Comparison of ENCODE assay signal across 17 cellular contexts in genomic region chr14:105530446-105531087, GRCh38. TPM values are rescaled to one million over a fixed set of nuclear protein-coding genes. Genes with fewer than 3 reads are reported as not detected.
DNase-seq lines count a peak whose midpoint lies in the region; ATAC-seq and TF ChIP-seq lines count a peak whose summit lies in the region.
"Had no signal": no experiment of that assay in that cellular context is flagged by ENCODE, and none has a peak within 500 bp of the region (broad histone marks: within the 10 kb centered on the region; RNA-seq: fewer than 3 reads in every experiment).

No MANE protein-coding gene starts in this region.

- WGBS in spleen, 5 donors: 75 to 89% (median 83%) methylated on average over 9 to 13 of the region's 13 CpGs
- 82 to 85% methylated on average over 7 to 10 of the region's 13 CpGs for WGBS in upper lobe of left lung, 2 donors

- H3K36me3 ChIP-seq in OCI-LY7 (ENCODE audit: insufficient read depth, low read length) (no peaks in the 10 kb centered on the region), spleen (no peaks in the 10 kb centered on the region), breast epithelium (no peaks in the 10 kb centered on the region), upper lobe of left lung (no peaks in the 10 kb centered on the region)
- H3K36me3 ChIP-seq: colonic mucosa, left ventricle myocardium inferior, MG63 had no signal

- no TSS peak for BruUV-seq in OCI-LY7 (replicated peaks; lab: Mats Ljungman, UMichigan)

- H3K79me2 ChIP-seq in OCI-LY7 (ENCODE audit: insufficient read depth, low read depth, low read length): no peaks in the 10 kb centered on the region

- TF ChIP-seq CTCF in OCI-LY7 (conservative IDR thresholded peaks at IDR 0.05; ENCODE audit: low read length) (no peak), spleen (IDR thresholded peaks at IDR 0.05 in 8 of 11, conservative IDR thresholded peaks at IDR 0.05 in 3 of 11) (no peak), breast epithelium (IDR thresholded peaks at IDR 0.05) (no peak), upper lobe of left lung (IDR thresholded peaks at IDR 0.05) (no peak)

- CTCF ChIA-PET in activated naive CD4-positive, alpha-beta T cell treated with anti-CD3 and anti-CD28 coated beads for 36 hours (lab: Charles Lee): no interaction called here
- CTCF ChIA-PET in OCI-LY7 (lab: Charles Lee; ENCODE audit: unreplicated experiment): no interaction called here

- peaks cover 3% of the 10 kb centered on the region for H3K27me3 Mint-ChIP-seq in activated naive CD4-positive, alpha-beta T cell treated with anti-CD3 and anti-CD28 coated beads for 36 hours (ENCODE audit: low read depth)
- peaks cover 50% of the 10 kb centered on the region for H3K27me3 Mint-ChIP-seq in central memory CD8-positive, alpha-beta T cell

- H3K4me1 ChIP-seq in OCI-LY7 (ENCODE audit: insufficient read depth, low read length, poor library complexity, severe bottlenecking) (peaks cover 47% of the 10 kb centered on the region), spleen (peaks cover 30 to 77% (median 61%) of the 10 kb centered on the region in 6 donors), breast epithelium (peaks cover 4 to 24% of the 10 kb centered on the region in 2 donors), upper lobe of left lung (peaks cover 34 to 47% (median 38%) of the 10 kb centered on the region in 4 donors)

- peak overlapping the region; percentile 79; the same call in 1 of the 2 replicates for H3K4me2 ChIP-seq in OCI-LY7 (ENCODE audit: low read length)

- H3K9me2 ChIP-seq in OCI-LY7 (ENCODE audit: insufficient read depth, low read length): no peaks in the 10 kb centered on the region

- H3K9me3 Mint-ChIP-seq in activated naive CD4-positive, alpha-beta T cell treated with anti-CD3 and anti-CD28 coated beads for 36 hours: no peaks in the 10 kb centered on the region
- H3K9me3 Mint-ChIP-seq in central memory CD8-positive, alpha-beta T cell: no peaks in the 10 kb centered on the region

- H3K27ac ChIP-seq in OCI-LY7 (ENCODE audit: low read depth, low read length, poor library complexity, severe bottlenecking) (no peak overlapping the region), spleen (peak overlapping the region in 6 of 8 donors; percentile 60 to 86 (median 80)), breast epithelium (no peak overlapping the region), upper lobe of left lung (peak overlapping the region in 1 of 4 donors; percentile 71)
- H3K27ac ChIP-seq: colonic mucosa, left ventricle myocardium inferior, tibial nerve had no signal

- H3K4me3 ChIP-seq in OCI-LY7 (ENCODE audit: low read depth, low read length, poor library complexity, severe bottlenecking): no peak overlapping the region
- H3K4me3 ChIP-seq in spleen: peak overlapping the region in 4 of 8 donors; percentile 46 to 80 (median 58)
- no peak overlapping the region for H3K4me3 ChIP-seq in breast epithelium
- no peak overlapping the region for H3K4me3 ChIP-seq in upper lobe of left lung
- H3K4me3 ChIP-seq: colonic mucosa, MG63 had no signal

- POLR2A ChIA-PET in OCI-LY7 (lab: Charles Lee): no interaction called here

- peak overlapping the region; percentile 67 for H3K4me3 Mint-ChIP-seq in activated naive CD4-positive, alpha-beta T cell treated with anti-CD3 and anti-CD28 coated beads for 36 hours
- H3K4me3 Mint-ChIP-seq in central memory CD8-positive, alpha-beta T cell: peak overlapping the region; percentile 16

- peaks cover 21% of the 10 kb centered on the region for H3K4me1 Mint-ChIP-seq in activated naive CD4-positive, alpha-beta T cell treated with anti-CD3 and anti-CD28 coated beads for 36 hours (ENCODE audit: low read depth)
- H3K4me1 Mint-ChIP-seq in central memory CD8-positive, alpha-beta T cell: peaks cover 10% of the 10 kb centered on the region

- H3K36me3 Mint-ChIP-seq in activated naive CD4-positive, alpha-beta T cell treated with anti-CD3 and anti-CD28 coated beads for 36 hours (ENCODE audit: low read depth): peaks cover 2% of the 10 kb centered on the region
- peaks cover 4% of the 10 kb centered on the region for H3K36me3 Mint-ChIP-seq in central memory CD8-positive, alpha-beta T cell (ENCODE audit: insufficient read depth)

- no peaks in the 10 kb centered on the region for H4K20me1 ChIP-seq in OCI-LY7 (ENCODE audit: insufficient read depth, low read length)

- H3K27me3 ChIP-seq in spleen (replicated peaks in 1 of 7): peaks cover 0 to 64% (median 24%) of the 10 kb centered on the region in 7 donors
- peaks cover 0 to 3% of the 10 kb centered on the region in 2 donors for H3K27me3 ChIP-seq in breast epithelium
- peaks cover 0 to 35% (median 19%) of the 10 kb centered on the region in 4 donors for H3K27me3 ChIP-seq in upper lobe of left lung
- H3K27me3 ChIP-seq: MG63 had no signal

- TF ChIP-seq EP300 in upper lobe of left lung (IDR thresholded peaks at IDR 0.05): no peak

- TF ChIP-seq POLR2A in spleen (IDR thresholded peaks at IDR 0.05) (no peak), breast epithelium (IDR thresholded peaks at IDR 0.05) (no peak), upper lobe of left lung (IDR thresholded peaks at IDR 0.05) (no peak)

- DNase-seq in activated naive CD4-positive, alpha-beta T cell treated with anti-CD3 and anti-CD28 coated beads for 36 hours: no peak
- DNase-seq in activated naive CD4-positive, alpha-beta T cell treated with anti-CD3 and anti-CD28 coated beads, Interleukin-2, amount 50 U/mL, for 16 hours: no peak
- no peak for DNase-seq in OCI-LY7 (ENCODE audit: low spot score)
- no peak for DNase-seq in central memory CD8-positive, alpha-beta T cell (ENCODE audit: low spot score in 2 of 2)
- no peak for DNase-seq in spleen
- no peak for DNase-seq in breast epithelium (ENCODE audit: low spot score in 2 of 2)
- no peak for DNase-seq in upper lobe of left lung
- no peak for DNase-seq in DMS79 (lab: John Stamatoyannopoulos, UW)
- DNase-seq: activated gamma-delta T cell, colonic mucosa, IMR-90, left ventricle myocardium inferior, MG63, NCI-H146, nucleus accumbens had no signal

- H2AFZ ChIP-seq in OCI-LY7 (ENCODE audit: low read length): no peak overlapping the region

- no peaks in the 10 kb centered on the region for H3K9me3 ChIP-seq in OCI-LY7 (ENCODE audit: low read length)
- no peaks in the 10 kb centered on the region for H3K9me3 ChIP-seq in spleen
- no peaks in the 10 kb centered on the region for H3K9me3 ChIP-seq in breast epithelium
- no peaks in the 10 kb centered on the region for H3K9me3 ChIP-seq in upper lobe of left lung
- H3K9me3 ChIP-seq: colonic mucosa, left ventricle myocardium inferior, MG63, tibial nerve had no signal

- intact Hi-C loops in activated naive CD4-positive, alpha-beta T cell treated with anti-CD3 and anti-CD28 coated beads for 36 hours (cut with micrococcal nuclease): no loop called here
- intact Hi-C loops in OCI-LY7 (cut with micrococcal nuclease; ENCODE audit: unreplicated experiment): no loop called here
- intact Hi-C loops in spleen (cut with DNase I; ENCODE audit: low total_unique reads): no loop called here
- intact Hi-C loops in breast epithelium (cut with DNase I; ENCODE audit: low total_unique reads): no loop called here

- ATAC-seq in central memory CD8-positive, alpha-beta T cell (replicated peaks; ENCODE audit: extremely low read depth, poor library complexity, severe bottlenecking): no peak
- ATAC-seq in upper lobe of left lung (ENCODE audit: low FRiP score in 2 of 2): no peak
- ATAC-seq: SK-N-SH treated with all-trans-retinoic acid at 6 μM for 48 hours had no signal

- H3K27ac Mint-ChIP-seq in activated naive CD4-positive, alpha-beta T cell treated with anti-CD3 and anti-CD28 coated beads for 36 hours: peak overlapping the region; percentile 27
- H3K27ac Mint-ChIP-seq in central memory CD8-positive, alpha-beta T cell (ENCODE audit: low read depth): no peak overlapping the region

RNA-seq across cellular contexts. Expression of gene TMEM121, which starts 4.2 kb away (rescaled TPM):
- 1 to 10 TPM; 6.5 to 9.3 TPM for total RNA-seq in activated naive CD4-positive, alpha-beta T cell treated with anti-CD3 and anti-CD28 coated beads for 36 hours
- total RNA-seq in OCI-LY7 (2014; rRNA removed; shearing (Covaris generic)): 0.25 and 0.70 TPM in 2 replicates
- 0.21 and 0.31 TPM in 2 replicates for total RNA-seq in OCI-LY7 (2022)
- 10 to 100 TPM in 1 of 7 donors, 1 to 10 TPM in 6; 3.4 to 10.4 (median 4.6) TPM for total RNA-seq in spleen
- 1 to 10 TPM; 3.3 to 6.0 (median 3.6) TPM for polyA plus RNA-seq in spleen
- total RNA-seq in breast epithelium: 1 to 10 TPM; 2.4 to 9.2 (median 9.2) TPM
- total RNA-seq in upper lobe of left lung: 1 to 10 TPM in 4 of 6 donors, under 1 TPM in 1, not detected in 1; 0.69 to 4.6 (median 3.8) TPM

RNA-seq across cellular contexts. Expression of gene TEDC1, which starts 39.5 kb away (rescaled TPM):
- 10 to 100 TPM; 27.8 to 28.6 TPM for total RNA-seq in activated naive CD4-positive, alpha-beta T cell treated with anti-CD3 and anti-CD28 coated beads for 36 hours
- 53.2 and 57.4 TPM in 2 replicates for total RNA-seq in OCI-LY7 (2014; rRNA removed; shearing (Covaris generic))
- total RNA-seq in OCI-LY7 (2022): 55.8 and 58.0 TPM in 2 replicates
- total RNA-seq in spleen: 10 to 100 TPM in 4 of 7 donors, 1 to 10 TPM in 3; 5.3 to 17.7 (median 10.8) TPM
- polyA plus RNA-seq in spleen: 10 to 100 TPM; 18.4 to 31.5 (median 27.1) TPM
- total RNA-seq in breast epithelium: 1 to 10 TPM; 4.9 to 7.8 (median 6.7) TPM
- 10 to 100 TPM; 13.8 to 38.5 (median 17.4) TPM for total RNA-seq in upper lobe of left lung

RNA-seq across cellular contexts. Expression of gene CRIP1, which starts 43.9 kb away (rescaled TPM):
- total RNA-seq in activated naive CD4-positive, alpha-beta T cell treated with anti-CD3 and anti-CD28 coated beads for 36 hours: 10 to 100 TPM; 67.3 to 77.1 TPM
- total RNA-seq in OCI-LY7 (2014; rRNA removed; shearing (Covaris generic)): 4.1 and 4.6 TPM in 2 replicates
- total RNA-seq in OCI-LY7 (2022): 1.5 TPM in 1 of 2 replicates, not detected in the other
- total RNA-seq in spleen: 10 to 100 TPM; 20.5 to 82.8 (median 62.8) TPM
- 100 to 1,000 TPM; 163 to 349 (median 192) TPM for polyA plus RNA-seq in spleen
- 10 to 100 TPM; 24.1 to 32.8 (median 32.8) TPM for total RNA-seq in breast epithelium
- 100 to 1,000 TPM in 4 of 6 donors, 10 to 100 TPM in 2; 26.2 to 425 (median 200) TPM for total RNA-seq in upper lobe of left lung
- total RNA-seq: IMR-90 had no signal

RNA-seq across cellular contexts. Expression of gene CRIP2, which starts 55.9 kb away (rescaled TPM):
- total RNA-seq in activated naive CD4-positive, alpha-beta T cell treated with anti-CD3 and anti-CD28 coated beads for 36 hours: not detected
- total RNA-seq in OCI-LY7 (2014; rRNA removed; shearing (Covaris generic)): not detected in 2 replicates
- not detected in 2 replicates for total RNA-seq in OCI-LY7 (2022)
- 100 to 1,000 TPM in 4 of 7 donors, 10 to 100 TPM in 3; 68.6 to 138 (median 100) TPM for total RNA-seq in spleen
- 100 to 1,000 TPM in 2 of 3 donors, 10 to 100 TPM in 1; 97.7 to 181 (median 123) TPM for polyA plus RNA-seq in spleen
- total RNA-seq in breast epithelium: 100 to 1,000 TPM in 1 of 3 donors, 10 to 100 TPM in 2; 46.2 to 146 (median 92.1) TPM
- total RNA-seq in upper lobe of left lung: 100 to 1,000 TPM in 5 of 6 donors, 10 to 100 TPM in 1; 55.5 to 422 (median 190) TPM

Comparison
In these comparisons a context has a peak if more than half of its experiments do, and no peak if none do; other contexts are left out.
1. H3K27ac ChIP-seq: peak in spleen (6 of 8); none in OCI-LY7 (single experiment) and breast epithelium (0 of 2).